In the genomic region with DNA sequence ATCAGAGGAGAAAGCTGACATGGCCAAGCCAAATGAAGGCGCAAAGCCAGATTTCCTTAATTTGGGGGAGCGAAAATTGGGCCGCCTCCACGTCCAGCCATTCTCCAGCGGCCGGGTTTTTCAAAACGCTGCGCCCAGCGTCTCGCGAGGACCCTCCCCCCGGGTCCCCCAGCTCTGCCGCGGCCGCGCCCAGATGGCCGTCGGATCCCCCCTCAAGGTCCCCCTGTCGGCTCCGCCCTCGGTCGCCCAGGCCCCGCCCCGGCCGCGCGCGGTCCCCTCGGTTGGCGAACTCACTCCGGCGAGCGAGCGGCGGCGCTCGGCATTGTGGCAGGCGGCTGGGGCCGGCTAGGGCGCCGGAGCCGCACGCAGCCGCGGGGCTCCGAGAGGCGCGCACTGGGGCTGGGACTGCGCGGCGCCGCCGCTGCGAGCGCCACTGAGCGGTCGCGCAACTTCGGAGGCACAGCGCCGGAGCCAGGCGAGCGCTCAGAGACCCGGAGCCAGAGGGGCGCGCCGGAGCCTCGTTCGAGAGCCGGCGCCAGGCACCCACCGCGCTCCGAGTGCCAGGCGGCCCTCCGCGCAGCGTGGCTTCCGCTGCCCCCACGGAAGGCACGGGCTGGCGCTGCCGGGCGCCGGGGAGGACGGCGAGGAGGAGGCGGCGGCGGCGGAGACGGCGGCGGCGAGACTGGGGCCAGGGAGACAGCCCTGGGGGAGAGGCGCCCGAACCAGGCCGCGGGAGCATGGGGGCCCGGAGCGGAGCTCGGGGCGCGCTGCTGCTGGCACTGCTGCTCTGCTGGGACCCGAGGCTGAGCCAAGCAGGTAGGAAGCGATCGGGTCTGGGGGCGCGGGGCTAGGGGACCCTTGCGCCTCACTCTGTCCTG, we compare ENCODE assay signal across 8 cellular contexts. TPM values are rescaled to one million over a fixed set of nuclear protein-coding genes. Genes with fewer than 3 reads are reported as not detected.
DNase-seq lines count a peak whose midpoint lies in the region; ATAC-seq and TF ChIP-seq lines count a peak whose summit lies in the region.

A gene (plus strand): TSS at position 322 of the 878 bp plus-strand sequence. CDS start 416 bp downstream, at position 738.

- peak within 1 kb of the TSS; percentile 67 for H2AFZ ChIP-seq in Loucy (ENCODE audit: low read length)
- H2AFZ ChIP-seq in parathyroid adenoma: peak within 1 kb of the TSS; percentile 72

- TF ChIP-seq CTCF in Loucy (conservative IDR thresholded peaks at IDR 0.05; ENCODE audit: low read length): peak; percentile 31
- peak in 11 of 12 donors; percentile 8 to 64 (median 48) for TF ChIP-seq CTCF in heart left ventricle (IDR thresholded peaks at IDR 0.05)
- no peak for TF ChIP-seq CTCF in parathyroid adenoma (IDR thresholded peaks at IDR 0.05)
- TF ChIP-seq CTCF in transverse colon (IDR thresholded peaks at IDR 0.05): peak in 4 of 5 experiments; percentile 16 to 43 (median 20)

- H3K9me3 ChIP-seq in Loucy (ENCODE audit: insufficient read depth, low read depth, low read length) (no peaks in the 10 kb centered on the region), heart left ventricle (no peaks in the 10 kb centered on the region), parathyroid adenoma (ENCODE audit: control insufficient read depth, low read length) (no peaks in the 10 kb centered on the region), transverse colon (no peaks in the 10 kb centered on the region)

- peaks cover 32% of the 10 kb centered on the region for H3K27me3 ChIP-seq in Loucy (ENCODE audit: insufficient read depth, low read length, poor library complexity, severe bottlenecking)
- peaks cover 0 to 48% (median 0%) of the 10 kb centered on the region in 9 donors for H3K27me3 ChIP-seq in heart left ventricle
- H3K27me3 ChIP-seq in parathyroid adenoma (ENCODE audit: control insufficient read depth, insufficient read depth, low read length): peaks cover 3% of the 10 kb centered on the region
- peaks cover 55% of the 10 kb centered on the region for H3K27me3 ChIP-seq in transverse colon

- ATAC-seq in heart left ventricle (peak; percentile 72 to 93 (median 86)), GM21529 (IDR thresholded peaks at IDR 0.05; ENCODE audit: unreplicated experiment) (no peak)

- H4K20me1 ChIP-seq in Loucy (ENCODE audit: insufficient read depth, low read length, poor library complexity, severe bottlenecking): no peaks in the 10 kb centered on the region

- no peak for TF ChIP-seq EP300 in transverse colon (IDR thresholded peaks at IDR 0.05; ENCODE audit: low read depth)

- in situ Hi-C loops in SK-MEL-5 (cut with HindIII; ENCODE audit: low pct_unique_long_range_greater_than_20kb, low sequenced_read_pairs): no loop called here
- in situ Hi-C loops in transverse colon (cut with MboI; ENCODE audit: low pct_ligation_motif_present in 1 of 4, low pct_unique_long_range_greater_than_20kb in 1 of 4, low sequenced_read_pairs in 3 of 4): no loop called here

- TF ChIP-seq POLR2A in heart left ventricle (IDR thresholded peaks at IDR 0.05) (peak; percentile 45 to 95), transverse colon (IDR thresholded peaks at IDR 0.05) (peak; percentile 26)

- H3K4me2 ChIP-seq in Loucy (ENCODE audit: low read depth, low read length, poor library complexity, severe bottlenecking) (peak within 1 kb of the TSS; percentile 68), parathyroid adenoma (ENCODE audit: low read length) (peak within 1 kb of the TSS; percentile 94)

- H3K27ac ChIP-seq in heart left ventricle: peak within 1 kb of the TSS; percentile 78 to 96 (median 91)
- no peak within 1 kb of the TSS for H3K27ac ChIP-seq in parathyroid adenoma
- H3K27ac ChIP-seq in transverse colon: peak within 1 kb of the TSS; percentile 90 to 93 (median 90)

- no peaks in the 10 kb centered on the region for H3K36me3 ChIP-seq in Loucy (ENCODE audit: insufficient read depth, low read length)
- H3K36me3 ChIP-seq in heart left ventricle: no peaks in the 10 kb centered on the region
- H3K36me3 ChIP-seq in parathyroid adenoma (ENCODE audit: control insufficient read depth, insufficient read depth, low read length): no peaks in the 10 kb centered on the region
- H3K36me3 ChIP-seq in transverse colon: no peaks in the 10 kb centered on the region

- H3K9ac ChIP-seq in Loucy (ENCODE audit: low read depth, low read length, poor library complexity, severe bottlenecking): no peak within 1 kb of the TSS
- no peak within 1 kb of the TSS for H3K9ac ChIP-seq in parathyroid adenoma

- intact Hi-C loops in heart left ventricle (cut with DNase I): loop anchor here (1.0 to 10.0 kb wide), 7 partner anchors 23 to 310 kb away; no protein-coding TSS in a partner anchor
- intact Hi-C loops in transverse colon (cut with DNase I; ENCODE audit: low total_unique reads): loop anchor here (5.0 kb wide), 1 partner anchor 285 kb away; no protein-coding TSS in a partner anchor

- peaks cover 10% of the 10 kb centered on the region for H3K4me1 ChIP-seq in Loucy (ENCODE audit: insufficient read depth, low read length, poor library complexity, severe bottlenecking)
- H3K4me1 ChIP-seq in heart left ventricle: peaks cover 0 to 58% (median 37%) of the 10 kb centered on the region in 12 donors
- H3K4me1 ChIP-seq in parathyroid adenoma: peaks cover 6% of the 10 kb centered on the region
- peaks cover 12 to 44% (median 32%) of the 10 kb centered on the region in 4 donors for H3K4me1 ChIP-seq in transverse colon

- 0 to 1% (median 0%) methylated on average over 7 to 110 of the region's 110 CpGs for WGBS in heart left ventricle, 4 donors
- 1% methylated on average over 65 of the region's 110 CpGs; no CpG with 5 or more reads in 1 of the 2 donors for WGBS in transverse colon (ENCODE audit: low coverage in 1 of 2), 2 donors

- H3K4me3 ChIP-seq in Loucy (ENCODE audit: low read length, poor library complexity, severe bottlenecking) (peak within 1 kb of the TSS; percentile 70), heart left ventricle (peak within 1 kb of the TSS; percentile 63 to 98 (median 84)), parathyroid adenoma (ENCODE audit: low read depth, low read length) (peak within 1 kb of the TSS; percentile 56), transverse colon (peak within 1 kb of the TSS; percentile 50 to 78 (median 68))

- no peaks in the 10 kb centered on the region for H3K9me2 ChIP-seq in Loucy (replicated peaks; ENCODE audit: low read depth, low read length)

- H3K79me2 ChIP-seq in Loucy (ENCODE audit: insufficient read depth, low read length): no peaks in the 10 kb centered on the region
- no peaks in the 10 kb centered on the region for H3K79me2 ChIP-seq in parathyroid adenoma

- peak; percentile 69 for DNase-seq in DMS153 treated with DMSO at 0.1 percent for 48 hours (lab: John Stamatoyannopoulos, UW; ENCODE audit: unreplicated experiment)
- peak; percentile 69 for DNase-seq in SK-MEL-5 (ENCODE audit: low read depth, low spot score)
- DNase-seq in amniotic epithelial cell (ENCODE audit: low read depth): peak; percentile 79
- peak; percentile 93 to 96 (median 94) for DNase-seq in heart left ventricle
- peak; percentile 89 for DNase-seq in transverse colon

- H3F3A ChIP-seq in Loucy (ENCODE audit: low read depth): no peaks in the 10 kb centered on the region

RNA-seq across cellular contexts. Expression of the gene that starts here (rescaled TPM):
- 0.82 and 0.90 TPM in 2 replicates for total RNA-seq in SK-MEL-5 (2014; rRNA removed; shearing (Covaris generic))
- 2.4 and 3.7 TPM in 2 replicates for polyA plus RNA-seq in SK-MEL-5 (2015; cell fraction: cytosol; rRNA removed)
- 2.3 and 3.9 TPM in 2 replicates for polyA plus RNA-seq in SK-MEL-5 (2015; cell fraction: nucleus; rRNA removed)
- total RNA-seq in heart left ventricle (10 to 100 TPM in 6 of 9 donors, 1 to 10 TPM in 3; 6.9 to 22.8 (median 10.9) TPM), transverse colon (10 to 100 TPM; 12.3 to 74.1 (median 41.2) TPM)
- polyA plus RNA-seq in heart left ventricle: 1 to 10 TPM; 4.8 to 8.7 TPM
